ENCODE assay signal across 7 cellular contexts in the genomic region with DNA sequence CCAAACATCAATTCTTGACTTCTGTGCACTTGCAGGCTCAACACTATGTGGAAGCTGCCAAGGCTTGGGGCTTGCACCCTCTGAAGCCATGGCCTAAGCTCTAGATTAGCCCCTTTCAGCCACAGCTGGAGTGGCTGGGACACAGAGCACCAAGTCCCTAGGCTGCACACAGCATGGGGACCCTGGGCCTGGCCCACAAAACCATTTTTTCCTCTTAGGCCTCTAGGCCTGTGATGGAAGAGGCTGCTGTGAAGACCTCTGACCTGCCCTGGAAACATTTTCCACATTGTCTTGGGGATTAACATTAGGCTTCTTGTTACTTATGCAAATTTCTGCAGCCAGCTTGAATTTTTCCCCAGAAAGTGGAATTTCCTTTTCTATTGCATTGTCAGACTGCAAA. TPM values are rescaled to one million over a fixed set of nuclear protein-coding genes. Genes with fewer than 3 reads are reported as not detected.
"Had no signal": no experiment of that assay in that cellular context is flagged by ENCODE, and none has a peak within 500 bp of the region (broad histone marks: within the 10 kb centered on the region; RNA-seq: fewer than 3 reads in every experiment).

No MANE protein-coding gene starts in this region.

RNA-seq across cellular contexts. Expression of a gene that starts 10.7 kb away (rescaled TPM):
- total RNA-seq: GM23248, GM23338, H1, H4, H7, H9, HFFc6 had no signal
- polyA plus RNA-seq: GM23248, H1 had no signal

RNA-seq across cellular contexts. Expression of a gene that starts 25.6 kb away (rescaled TPM):
- total RNA-seq: GM23248, HFFc6 had no signal
- polyA plus RNA-seq: GM23248 had no signal
